Comparison of ENCODE assay signal across 17 cellular contexts in genomic region chr3:72340476-72341379, GRCh38.
DNase-seq lines count a peak whose midpoint lies in the region; ATAC-seq and TF ChIP-seq lines count a peak whose summit lies in the region.
"Had no signal": no experiment of that assay in that cellular context is flagged by ENCODE, and none has a peak within 500 bp of the region (broad histone marks: within the 10 kb centered on the region; RNA-seq: fewer than 3 reads in every experiment).

No MANE protein-coding gene starts in this region.

- H2AFZ ChIP-seq in mesenchymal stem cell (ENCODE audit: low read depth, low read length) (no peak overlapping the region), GM23338 (no peak overlapping the region)

- H3F3A ChIP-seq in GM23338 (replicated peaks; ENCODE audit: low read depth) = no peaks in the 10 kb centered on the region

- H2BK5ac ChIP-seq in mesenchymal stem cell (ENCODE audit: low read depth, low read length, poor library complexity, severe bottlenecking) = no peak overlapping the region

- no peak for DNase-seq in CD4-positive, CD25-positive, alpha-beta regulatory T cell
- DNase-seq in GM12865 (ENCODE audit: low read depth) = peak; percentile 55
- DNase-seq in NCI-H524 (lab: John Stamatoyannopoulos, UW) = peak; percentile 89 to 93
- DNase-seq in mesenchymal stem cell = peak; percentile 34
- DNase-seq in GM23338 (ENCODE audit: low spot score) = no peak
- no peak for DNase-seq in SIG-M5 (lab: John Stamatoyannopoulos, UW)
- DNase-seq in AG08395 (ENCODE audit: low spot score) = no peak
- DNase-seq: BE2C; DMS79 treated with DMSO at 0.1 percent for 48 hours; effector memory CD8-positive, alpha-beta T cell; H9; left ventricle myocardium superior; RPMI8226 had no signal

- no peaks in the 10 kb centered on the region for H3K9me3 ChIP-seq in CD4-positive, CD25-positive, alpha-beta regulatory T cell (ENCODE audit: control insufficient read depth in 2 of 2, low read length in 2 of 2)
- no peaks in the 10 kb centered on the region for H3K9me3 ChIP-seq in mesenchymal stem cell (ENCODE audit: control insufficient read depth, low read length)

- H3K79me1 ChIP-seq in mesenchymal stem cell (replicated peaks; ENCODE audit: low read length, poor library complexity, severe bottlenecking) = no peaks in the 10 kb centered on the region

- H2BK120ac ChIP-seq in mesenchymal stem cell (ENCODE audit: low read depth, low read length) = no peak overlapping the region

- H3K9me2 ChIP-seq in GM23338 (ENCODE audit: insufficient read depth) = no peaks in the 10 kb centered on the region

- H3K9me3 Mint-ChIP-seq in CD4-positive, CD25-positive, alpha-beta regulatory T cell = no peaks in the 10 kb centered on the region
- H3K9me3 Mint-ChIP-seq in GM23338 = no peaks in the 10 kb centered on the region
- H3K9me3 Mint-ChIP-seq: activated naive CD4-positive, alpha-beta T cell treated with anti-CD3 and anti-CD28 coated beads, Interleukin-2, amount 50 U/mL, for 72 hours; effector memory CD8-positive, alpha-beta T cell; H9; IgD-negative memory B cell had no signal

- TF ChIP-seq CTCF in GM12865 (IDR thresholded peaks at IDR 0.05; ENCODE audit: insufficient read depth, low read depth, low read length, missing control alignments) = no peak
- no peak for TF ChIP-seq CTCF in GM23338 (conservative IDR thresholded peaks at IDR 0.05; ENCODE audit: low read depth in 2 of 2)

- H3K27ac ChIP-seq in CD4-positive, CD25-positive, alpha-beta regulatory T cell (ENCODE audit: insufficient read depth, low read length, poor library complexity, severe bottlenecking) = no peak overlapping the region
- H3K27ac ChIP-seq in mesenchymal stem cell (ENCODE audit: low read length, poor library complexity, severe bottlenecking) (no peak overlapping the region), GM23338 (ENCODE audit: low read depth) (no peak overlapping the region)
- H3K27ac ChIP-seq: cardiac muscle cell had no signal

- 92% methylated on average over 11 of the region's 12 CpGs for WGBS in mesenchymal stem cell

- H2AK5ac ChIP-seq in mesenchymal stem cell (ENCODE audit: low read length, severe bottlenecking) = peak overlapping the region; percentile 41

- H2BK15ac ChIP-seq in mesenchymal stem cell (ENCODE audit: low read depth, poor library complexity, severe bottlenecking) = no peak overlapping the region

- H3K23ac ChIP-seq in mesenchymal stem cell (ENCODE audit: low read length in 2 of 2) = no peak overlapping the region

- H3K79me2 ChIP-seq in GM23338 (replicated peaks; ENCODE audit: insufficient read depth) = no peaks in the 10 kb centered on the region

- H3K4me2 ChIP-seq in mesenchymal stem cell (ENCODE audit: low read length, poor library complexity, severe bottlenecking) (no peak overlapping the region), GM23338 (no peak overlapping the region)

- no peaks in the 10 kb centered on the region for H3K27me3 Mint-ChIP-seq in CD4-positive, CD25-positive, alpha-beta regulatory T cell
- H3K27me3 Mint-ChIP-seq in GM23338 (ENCODE audit: insufficient read depth, low read depth, poor library complexity) = peaks cover 11% of the 10 kb centered on the region
- H3K27me3 Mint-ChIP-seq: effector memory CD8-positive, alpha-beta T cell had no signal

- peak overlapping the region in 2 of 3 donors; percentile 20 to 44 for H3K27ac Mint-ChIP-seq in CD4-positive, CD25-positive, alpha-beta regulatory T cell
- H3K27ac Mint-ChIP-seq in GM23338 = no peak overlapping the region
- H3K27ac Mint-ChIP-seq: activated naive CD4-positive, alpha-beta T cell treated with anti-CD3 and anti-CD28 coated beads, Interleukin-2, amount 50 U/mL, for 72 hours; effector memory CD8-positive, alpha-beta T cell; H9; IgD-negative memory B cell had no signal

- no peak for ATAC-seq in CD4-positive, CD25-positive, alpha-beta regulatory T cell (ENCODE audit: low read depth in 2 of 2)
- no peak for ATAC-seq in GM23338
- no peak for ATAC-seq in HG02884 (IDR thresholded peaks at IDR 0.05; ENCODE audit: unreplicated experiment)
- ATAC-seq: activated naive CD4-positive, alpha-beta T cell treated with anti-CD3 and anti-CD28 coated beads, Interleukin-2, amount 50 U/mL, for 72 hours; effector memory CD8-positive, alpha-beta T cell; left ventricle myocardium superior had no signal

- peaks cover 23% of the 10 kb centered on the region for H3K4me1 ChIP-seq in CD4-positive, CD25-positive, alpha-beta regulatory T cell (ENCODE audit: control insufficient read depth, insufficient read depth, low read length, poor library complexity, severe bottlenecking)
- H3K4me1 ChIP-seq in mesenchymal stem cell (ENCODE audit: control insufficient read depth, insufficient read depth, low read depth, low read length) = peaks cover 21% of the 10 kb centered on the region
- peaks cover 7% of the 10 kb centered on the region; the same call in 1 of the 2 replicates for H3K4me1 ChIP-seq in GM23338 (ENCODE audit: insufficient read depth)

- no peak overlapping the region for H3K9ac ChIP-seq in mesenchymal stem cell (ENCODE audit: low read length)

- H3K36me3 Mint-ChIP-seq in CD4-positive, CD25-positive, alpha-beta regulatory T cell = no peaks in the 10 kb centered on the region
- H3K36me3 Mint-ChIP-seq in GM23338 (ENCODE audit: low read depth) = no peaks in the 10 kb centered on the region
- H3K36me3 Mint-ChIP-seq: activated naive CD4-positive, alpha-beta T cell treated with anti-CD3 and anti-CD28 coated beads, Interleukin-2, amount 50 U/mL, for 72 hours; IgD-negative memory B cell had no signal

- peak overlapping the region in 1 of 2 experiments; percentile 7 for H3K14ac ChIP-seq in mesenchymal stem cell (ENCODE audit: low read length in 2 of 2)

- peak overlapping the region; percentile 45 for H4K8ac ChIP-seq in mesenchymal stem cell (ENCODE audit: low read length)

- H4K20me1 ChIP-seq in GM23338 (replicated peaks; ENCODE audit: insufficient read depth) = no peaks in the 10 kb centered on the region

- peak overlapping the region; percentile 4 for H4K91ac ChIP-seq in mesenchymal stem cell (ENCODE audit: low read length)

- H2BK12ac ChIP-seq in mesenchymal stem cell (ENCODE audit: low read length in 2 of 2) = peak overlapping the region in 1 of 2 experiments; percentile 45

- H3K18ac ChIP-seq in mesenchymal stem cell (ENCODE audit: low read depth in 1 of 2, low read length in 2 of 2) = no peak overlapping the region

- no peaks in the 10 kb centered on the region for H3K27me3 ChIP-seq in CD4-positive, CD25-positive, alpha-beta regulatory T cell (ENCODE audit: control insufficient read depth, insufficient read depth, low read length)
- peaks cover 0 to 3% of the 10 kb centered on the region in 2 experiments for H3K27me3 ChIP-seq in mesenchymal stem cell (ENCODE audit: control insufficient read depth in 1 of 2, insufficient read depth in 1 of 2, low read length in 2 of 2)
- no peaks in the 10 kb centered on the region for H3K27me3 ChIP-seq in GM23338 (ENCODE audit: insufficient read depth)
- H3K27me3 ChIP-seq: BE2C, cardiac muscle cell had no signal

- H3K4me3 Mint-ChIP-seq in CD4-positive, CD25-positive, alpha-beta regulatory T cell = no peak overlapping the region
- no peak overlapping the region for H3K4me3 Mint-ChIP-seq in GM23338
- H3K4me3 Mint-ChIP-seq: effector memory CD8-positive, alpha-beta T cell; H9; IgD-negative memory B cell had no signal

- H3K36me3 ChIP-seq in CD4-positive, CD25-positive, alpha-beta regulatory T cell (ENCODE audit: control insufficient read depth, insufficient read depth, low read length) = no peaks in the 10 kb centered on the region
- H3K36me3 ChIP-seq in mesenchymal stem cell (ENCODE audit: control insufficient read depth in 1 of 2, insufficient read depth in 2 of 2, low read depth in 1 of 2, low read length in 2 of 2) = no peaks in the 10 kb centered on the region
- no peaks in the 10 kb centered on the region for H3K36me3 ChIP-seq in GM23338 (ENCODE audit: insufficient read depth)
- H3K36me3 ChIP-seq: BE2C, cardiac muscle cell had no signal

- H3K4me3 ChIP-seq in CD4-positive, CD25-positive, alpha-beta regulatory T cell (ENCODE audit: low read depth, low read length) = no peak overlapping the region
- no peak overlapping the region for H3K4me3 ChIP-seq in GM12865 (ENCODE audit: low read depth, low read length)
- H3K4me3 ChIP-seq in mesenchymal stem cell (ENCODE audit: insufficient read depth in 1 of 2, low read depth in 1 of 2, low read length in 2 of 2) = no peak overlapping the region
- H3K4me3 ChIP-seq in GM23338 = no peak overlapping the region
- H3K4me3 ChIP-seq: cardiac muscle cell had no signal

- peaks cover 20 to 46% (median 32%) of the 10 kb centered on the region in 4 donors for H3K4me1 Mint-ChIP-seq in CD4-positive, CD25-positive, alpha-beta regulatory T cell
- peaks cover 1% of the 10 kb centered on the region; the same call in 1 of the 3 replicates for H3K4me1 Mint-ChIP-seq in GM23338

- H3K4ac ChIP-seq in mesenchymal stem cell (ENCODE audit: low read depth in 1 of 2, low read length in 2 of 2) = no peak overlapping the region

TF ChIP-seq in GM23338, 12 proteins besides CTCF, POLR2A, EP300 and RAD21 (continues in another document):
- TF ChIP-seq ZNF114 (CRISPR knock-in tag; IDR thresholded peaks at IDR 0.05) = no peak

Comparison
In these comparisons a context has a peak if more than half of its experiments do, and no peak if none do; other contexts are left out.
1. DNase-seq: peak in GM12865 (single experiment), NCI-H524 (2 of 2) and mesenchymal stem cell (single experiment); none in CD4-positive, CD25-positive, alpha-beta regulatory T cell (0 of 3), GM23338 (single experiment), SIG-M5 (single experiment) and AG08395 (single experiment).